Comparison of ENCODE assay signal across 1 cellular context in genomic region chr1:47766832-47767740, GRCh38.
TF ChIP-seq lines count a peak whose summit lies in the region.

No MANE protein-coding gene starts in this region.

TF ChIP-seq in HepG2, 621 proteins besides CTCF, POLR2A, EP300 and RAD21 (continued from another document and continues in another):
- TF ChIP-seq GATAD2A (CRISPR knock-in tag; IDR thresholded peaks at IDR 0.05) (0 out of 2 replicates have a peak, but pooled peaks have one; percentile 14), PHF20 (CRISPR knock-in tag; IDR thresholded peaks at IDR 0.05) (0 out of 2 replicates have a peak, but pooled peaks have one; percentile 23), ZNF256 (CRISPR knock-in tag; conservative IDR thresholded peaks at IDR 0.05) (no peak), THAP8 (CRISPR knock-in tag; IDR thresholded peaks at IDR 0.05; ENCODE audit: borderline replicate concordance) (no peak), ZNF431 (CRISPR knock-in tag; IDR thresholded peaks at IDR 0.05; ENCODE audit: borderline replicate concordance, low read depth) (no peak), ZBTB46 (CRISPR knock-in tag; IDR thresholded peaks at IDR 0.05; ENCODE audit: borderline replicate concordance) (no peak), DMTF1 (CRISPR knock-in tag; IDR thresholded peaks at IDR 0.05) (no peak), RNF2 (conservative IDR thresholded peaks at IDR 0.05; ENCODE audit: low read depth) (no peak), MAZ (IDR thresholded peaks at IDR 0.05; ENCODE audit: borderline replicate concordance, low read depth, low read length) (no peak), MAZ (CRISPR knock-in tag; IDR thresholded peaks at IDR 0.05; ENCODE audit: low read depth) (peak; percentile 27; the same call in 1 of the 2 replicates), HNF1A (IDR thresholded peaks at IDR 0.05; ENCODE audit: low read depth) (no peak), HNF1A (CRISPR knock-in tag; IDR thresholded peaks at IDR 0.05; ENCODE audit: borderline replicate concordance) (no peak), MYPOP (CRISPR knock-in tag; IDR thresholded peaks at IDR 0.05) (no peak), TBX3 (IDR thresholded peaks at IDR 0.05; ENCODE audit: borderline replicate concordance) (no peak), ZNF607 (CRISPR knock-in tag; IDR thresholded peaks at IDR 0.05; ENCODE audit: borderline replicate concordance) (0 out of 2 replicates have a peak, but pooled peaks have one; percentile 39), MYNN (CRISPR knock-in tag; IDR thresholded peaks at IDR 0.05; ENCODE audit: low read depth) (no peak), ZMYM3 (CRISPR knock-in tag; IDR thresholded peaks at IDR 0.05) (peak; percentile 93), HNF4G (IDR thresholded peaks at IDR 0.05; ENCODE audit: borderline replicate concordance, low read depth, low read length) (peak; percentile 4; the same call in 1 of the 2 replicates), HNF4G (CRISPR knock-in tag; IDR thresholded peaks at IDR 0.05; ENCODE audit: borderline replicate concordance, low read depth) (no peak), ZNF768 (CRISPR knock-in tag; IDR thresholded peaks at IDR 0.05) (no peak), GLI4 (CRISPR knock-in tag; IDR thresholded peaks at IDR 0.05; ENCODE audit: borderline replicate concordance) (no peak), ISX (CRISPR knock-in tag; conservative IDR thresholded peaks at IDR 0.05) (no peak), ZNF549 (CRISPR knock-in tag; IDR thresholded peaks at IDR 0.05) (no peak), MAFK (conservative IDR thresholded peaks at IDR 0.05 in 1 of 2, IDR thresholded peaks at IDR 0.05 in 1 of 2; ENCODE audit: low read length in 2 of 2) (no peak), CEBPB (IDR thresholded peaks at IDR 0.05; ENCODE audit: borderline replicate concordance, low read depth, low read length) (no peak), ZFYVE20 (CRISPR knock-in tag; IDR thresholded peaks at IDR 0.05; ENCODE audit: borderline replicate concordance, low read depth) (no peak), PLSCR1 (CRISPR knock-in tag; IDR thresholded peaks at IDR 0.05; ENCODE audit: borderline replicate concordance) (no peak), ZNF670 (CRISPR knock-in tag; IDR thresholded peaks at IDR 0.05; ENCODE audit: borderline replicate concordance) (0 out of 2 replicates have a peak, but pooled peaks have one; percentile 60), ATF7-NPFF (CRISPR knock-in tag; IDR thresholded peaks at IDR 0.05; ENCODE audit: low read depth) (no peak), ZNF207 (IDR thresholded peaks at IDR 0.05; ENCODE audit: borderline replicate concordance) (no peak), NR2F2 (IDR thresholded peaks at IDR 0.05; ENCODE audit: borderline replicate concordance, low read depth) (no peak), ZNF274 (CRISPR knock-in tag; IDR thresholded peaks at IDR 0.05) (no peak), ZNF772 (CRISPR knock-in tag; IDR thresholded peaks at IDR 0.05) (peak; percentile 38; the same call in 1 of the 2 replicates), RFXANK (CRISPR knock-in tag; IDR thresholded peaks at IDR 0.05) (no peak), CHD2 (IDR thresholded peaks at IDR 0.05; ENCODE audit: low read depth, low read length) (no peak), MIER3 (CRISPR knock-in tag; IDR thresholded peaks at IDR 0.05; ENCODE audit: borderline replicate concordance) (0 out of 2 replicates have a peak, but pooled peaks have one; percentile 28), ZNF543 (CRISPR knock-in tag; IDR thresholded peaks at IDR 0.05) (no peak), DPF2 (CRISPR knock-in tag; IDR thresholded peaks at IDR 0.05; ENCODE audit: borderline replicate concordance, low read depth) (no peak), UBTF (CRISPR knock-in tag; IDR thresholded peaks at IDR 0.05) (peak; percentile 19; the same call in 1 of the 2 replicates), ZBTB42 (CRISPR knock-in tag; IDR thresholded peaks at IDR 0.05) (no peak), HOXA3 (CRISPR knock-in tag; IDR thresholded peaks at IDR 0.05) (no peak), ZNF441 (CRISPR knock-in tag; IDR thresholded peaks at IDR 0.05; ENCODE audit: borderline replicate concordance) (0 out of 2 replicates have a peak, but pooled peaks have one; percentile 51)
